Comparison of ENCODE assay signal across 11 cellular contexts in the genomic region with DNA sequence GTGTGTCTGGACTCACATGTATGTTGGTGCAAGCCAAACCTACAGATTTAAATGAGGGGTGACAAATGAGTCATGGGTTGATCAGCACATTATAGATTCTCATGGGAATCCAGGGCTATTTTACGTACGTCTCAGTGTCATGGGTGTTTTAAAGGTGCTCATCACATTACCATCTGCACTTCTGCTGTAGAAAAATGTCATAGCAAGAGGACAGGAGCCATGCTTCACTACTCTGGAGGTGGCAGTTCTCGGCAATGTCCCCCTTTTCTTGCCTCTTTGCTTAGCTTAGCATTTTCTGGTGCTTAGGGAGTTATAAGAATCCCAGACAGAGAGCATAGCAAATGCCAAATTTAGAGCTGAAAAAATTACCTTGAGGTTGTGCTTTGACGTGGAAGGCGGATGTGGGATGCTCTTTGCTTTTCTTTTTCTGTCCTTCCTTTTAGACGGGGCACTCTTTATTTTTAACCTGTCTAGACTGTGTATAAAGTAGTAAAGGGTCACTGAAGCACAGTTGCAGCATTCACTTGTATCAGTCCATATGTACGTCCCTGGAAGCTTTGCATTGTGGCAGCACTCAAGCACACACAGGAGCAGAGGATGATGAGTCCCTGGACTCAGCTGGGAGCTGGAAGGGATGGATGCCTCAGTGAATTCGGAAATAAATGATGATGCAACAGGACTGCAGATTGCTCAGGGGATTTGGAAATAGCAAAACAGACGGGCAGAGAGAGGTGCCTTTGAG.
A peak's percentile ranks its signal among the peaks of the same experiment; 100 is the strongest.
DNase-seq lines count a peak whose midpoint lies in the region; ATAC-seq, FAIRE-seq and TF ChIP-seq lines count a peak whose summit lies in the region.
"Had no signal": no experiment of that assay in that cellular context is flagged by ENCODE, and none has a peak within 500 bp of the region (broad histone marks: within the 10 kb centered on the region; RNA-seq: fewer than 3 reads in every experiment).

No MANE protein-coding gene starts in this region.

- H3K4me3 ChIP-seq in naive thymus-derived CD4-positive, alpha-beta T cell (ENCODE audit: low read length) = no peak overlapping the region
- H3K4me3 ChIP-seq: left lung had no signal

- TF ChIP-seq CTCF in activated B cell treated with CpG ODN at 0.5 μM for 24 hours (IDR thresholded peaks at IDR 0.05) = no peak

- FAIRE-seq in frontal cortex (lab: Jason Lieb, UNC) = no peak

- peak; percentile 7 for DNase-seq in activated CD8-positive, alpha-beta memory T cell treated with anti-CD3 and anti-CD28 coated beads for 24 hours
- DNase-seq in activated CD8-positive, alpha-beta memory T cell treated with anti-CD3 and anti-CD28 coated beads, Interleukin-2, amount 50 U/mL, for 4 hours = no peak
- DNase-seq in activated B cell treated with CpG ODN at 0.5 μM for 24 hours (no peak), superior temporal gyrus (ENCODE audit: extremely low spot score) (peak; percentile 55), frontal cortex (ENCODE audit: low spot score in 2 of 2) (no peak)
- no peak for DNase-seq in activated T-helper 2 cell treated with anti-CD3 and anti-CD28 coated beads, Interferon-gamma antibody, Interleukin-2, Interleukin-4, amounts not matched to agents 10 μg/mL and 5 μg/mL and 100 μg/mL, durations not matched to agents 14 hours and 24 hours and 36 hours (ENCODE audit: low spot score)
- no peak for DNase-seq in naive thymus-derived CD4-positive, alpha-beta T cell
- DNase-seq: activated gamma-delta T cell; effector memory CD8-positive, alpha-beta T cell; left lung had no signal

- intact Hi-C loops in activated B cell treated with CpG ODN at 0.5 μM for 24 hours (cut with micrococcal nuclease) = no loop called here
- intact Hi-C loops in activated T-helper 2 cell treated with anti-CD3 and anti-CD28 coated beads, Interferon-gamma antibody, Interleukin-2, Interleukin-4, amounts not matched to agents 10 μg/mL and 5 μg/mL and 100 μg/mL, durations not matched to agents 14 hours and 24 hours and 36 hours (cut with micrococcal nuclease) = no loop called here
- intact Hi-C loops in naive thymus-derived CD4-positive, alpha-beta T cell (cut with micrococcal nuclease) = no loop called here

- no peaks in the 10 kb centered on the region for H3K9me3 Mint-ChIP-seq in activated B cell treated with CpG ODN at 0.5 μM for 24 hours
- no peaks in the 10 kb centered on the region for H3K9me3 Mint-ChIP-seq in activated T-helper 2 cell treated with anti-CD3 and anti-CD28 coated beads, Interferon-gamma antibody, Interleukin-2, Interleukin-4, amounts not matched to agents 10 μg/mL and 5 μg/mL and 100 μg/mL, durations not matched to agents 14 hours and 24 hours and 36 hours
- peaks cover 0 to 2% (median 0%) of the 10 kb centered on the region in 11 donors for H3K9me3 Mint-ChIP-seq in naive thymus-derived CD4-positive, alpha-beta T cell
- H3K9me3 Mint-ChIP-seq: effector memory CD8-positive, alpha-beta T cell had no signal

- POLR2A ChIA-PET in activated B cell treated with CpG ODN at 0.5 μM for 24 hours (lab: Charles Lee) = interaction anchor here (1.0 kb wide), 1 partner anchor 10 kb away, joined by 5 read pairs; no protein-coding TSS in a partner anchor
- POLR2A ChIA-PET in naive thymus-derived CD4-positive, alpha-beta T cell (lab: Charles Lee) = no interaction called here

- no peaks in the 10 kb centered on the region for H3K4me1 ChIP-seq in naive thymus-derived CD4-positive, alpha-beta T cell (ENCODE audit: control insufficient read depth in 2 of 2, insufficient read depth in 2 of 2, low read length in 2 of 2)
- H3K4me1 ChIP-seq: left lung had no signal

- H3K27ac Mint-ChIP-seq in activated B cell treated with CpG ODN at 0.5 μM for 24 hours = peak overlapping the region; percentile 9
- no peak overlapping the region for H3K27ac Mint-ChIP-seq in activated T-helper 2 cell treated with anti-CD3 and anti-CD28 coated beads, Interferon-gamma antibody, Interleukin-2, Interleukin-4, amounts not matched to agents 10 μg/mL and 5 μg/mL and 100 μg/mL, durations not matched to agents 14 hours and 24 hours and 36 hours
- H3K27ac Mint-ChIP-seq in naive thymus-derived CD4-positive, alpha-beta T cell = no peak overlapping the region
- H3K27ac Mint-ChIP-seq: effector memory CD8-positive, alpha-beta T cell had no signal

- H3K4me1 Mint-ChIP-seq in activated B cell treated with CpG ODN at 0.5 μM for 24 hours = peaks cover 26% of the 10 kb centered on the region
- no peaks in the 10 kb centered on the region for H3K4me1 Mint-ChIP-seq in activated T-helper 2 cell treated with anti-CD3 and anti-CD28 coated beads, Interferon-gamma antibody, Interleukin-2, Interleukin-4, amounts not matched to agents 10 μg/mL and 5 μg/mL and 100 μg/mL, durations not matched to agents 14 hours and 24 hours and 36 hours (ENCODE audit: low read depth)
- peaks cover 0 to 2% (median 0%) of the 10 kb centered on the region in 7 donors for H3K4me1 Mint-ChIP-seq in naive thymus-derived CD4-positive, alpha-beta T cell

- H3K27me3 Mint-ChIP-seq in activated B cell treated with CpG ODN at 0.5 μM for 24 hours = no peaks in the 10 kb centered on the region
- H3K27me3 Mint-ChIP-seq in activated T-helper 2 cell treated with anti-CD3 and anti-CD28 coated beads, Interferon-gamma antibody, Interleukin-2, Interleukin-4, amounts not matched to agents 10 μg/mL and 5 μg/mL and 100 μg/mL, durations not matched to agents 14 hours and 24 hours and 36 hours (ENCODE audit: low read depth) = no peaks in the 10 kb centered on the region
- H3K27me3 Mint-ChIP-seq in naive thymus-derived CD4-positive, alpha-beta T cell = peaks cover 0 to 20% (median 6%) of the 10 kb centered on the region in 5 donors

- H3K36me3 Mint-ChIP-seq in activated B cell treated with CpG ODN at 0.5 μM for 24 hours (ENCODE audit: low read depth) = no peaks in the 10 kb centered on the region
- no peaks in the 10 kb centered on the region for H3K36me3 Mint-ChIP-seq in activated T-helper 2 cell treated with anti-CD3 and anti-CD28 coated beads, Interferon-gamma antibody, Interleukin-2, Interleukin-4, amounts not matched to agents 10 μg/mL and 5 μg/mL and 100 μg/mL, durations not matched to agents 14 hours and 24 hours and 36 hours (ENCODE audit: low read depth)
- H3K36me3 Mint-ChIP-seq in naive thymus-derived CD4-positive, alpha-beta T cell = no peaks in the 10 kb centered on the region

- H3K4me3 Mint-ChIP-seq in activated B cell treated with CpG ODN at 0.5 μM for 24 hours = no peak overlapping the region
- H3K4me3 Mint-ChIP-seq in activated T-helper 2 cell treated with anti-CD3 and anti-CD28 coated beads, Interferon-gamma antibody, Interleukin-2, Interleukin-4, amounts not matched to agents 10 μg/mL and 5 μg/mL and 100 μg/mL, durations not matched to agents 14 hours and 24 hours and 36 hours (ENCODE audit: low read depth) = no peak overlapping the region
- no peak overlapping the region for H3K4me3 Mint-ChIP-seq in naive thymus-derived CD4-positive, alpha-beta T cell
- H3K4me3 Mint-ChIP-seq: effector memory CD8-positive, alpha-beta T cell had no signal

- no peak overlapping the region for H3K27ac ChIP-seq in naive thymus-derived CD4-positive, alpha-beta T cell (ENCODE audit: low read depth, low read length)
- H3K27ac ChIP-seq: left lung had no signal

- peak; percentile 77 for ATAC-seq in HG02885 (IDR thresholded peaks at IDR 0.05; ENCODE audit: poor library complexity, unreplicated experiment)
- peak; percentile 80 for ATAC-seq in activated B cell treated with CpG ODN at 0.5 μM for 24 hours (ENCODE audit: low read depth)
- ATAC-seq in naive thymus-derived CD4-positive, alpha-beta T cell = no peak
- ATAC-seq: effector memory CD8-positive, alpha-beta T cell; left lung had no signal

- H3K36me3 ChIP-seq in naive thymus-derived CD4-positive, alpha-beta T cell (ENCODE audit: control insufficient read depth in 2 of 3, insufficient read depth in 3 of 3, low read length in 3 of 3) = no peaks in the 10 kb centered on the region
- H3K36me3 ChIP-seq: left lung had no signal

- H3K27me3 ChIP-seq in naive thymus-derived CD4-positive, alpha-beta T cell (ENCODE audit: control insufficient read depth in 2 of 2, insufficient read depth in 2 of 2, low read length in 2 of 2) = no peaks in the 10 kb centered on the region

- CTCF ChIA-PET in activated B cell treated with CpG ODN at 0.5 μM for 24 hours (lab: Charles Lee) = no interaction called here
- CTCF ChIA-PET in naive thymus-derived CD4-positive, alpha-beta T cell (lab: Charles Lee) = no interaction called here

- no peaks in the 10 kb centered on the region for H3K9me3 ChIP-seq in naive thymus-derived CD4-positive, alpha-beta T cell (ENCODE audit: control insufficient read depth in 2 of 3, low read length in 3 of 3)
- H3K9me3 ChIP-seq: left lung had no signal

Comparison
In these comparisons a context has a peak if more than half of its experiments do, and no peak if none do; other contexts are left out.
1. DNase-seq: peak in activated CD8-positive, alpha-beta memory T cell treated with anti-CD3 and anti-CD28 coated beads for 24 hours (single experiment) and superior temporal gyrus (single experiment); none in activated CD8-positive, alpha-beta memory T cell treated with anti-CD3 and anti-CD28 coated beads, Interleukin-2, amount 50 U/mL, for 4 hours (single experiment), activated B cell treated with CpG ODN at 0.5 μM for 24 hours (single experiment), frontal cortex (0 of 2), activated T-helper 2 cell treated with anti-CD3 and anti-CD28 coated beads, Interferon-gamma antibody, Interleukin-2, Interleukin-4, amounts not matched to agents 10 μg/mL and 5 μg/mL and 100 μg/mL, durations not matched to agents 14 hours and 24 hours and 36 hours (single experiment) and naive thymus-derived CD4-positive, alpha-beta T cell (0 of 9).